ENCODE assay signal across 8 cellular contexts in genomic region chr19:42281175-42282035, GRCh38. TPM values are rescaled to one million over a fixed set of nuclear protein-coding genes. Genes with fewer than 3 reads are reported as not detected.
DNase-seq lines count a peak whose midpoint lies in the region; ATAC-seq, FAIRE-seq and TF ChIP-seq lines count a peak whose summit lies in the region.

No MANE protein-coding gene starts in this region.

- intact Hi-C loops in colonic mucosa (cut with DNase I): no loop called here
- intact Hi-C loops in HepG2 (cut with micrococcal nuclease; ENCODE audit: unreplicated experiment): loop anchor here (1.0 to 2.0 kb wide), 2 partner anchors 12 to 37 kb away; partner anchors contain the start of gene CIC

- DNase-seq in AG04450 (ENCODE audit: low read depth, low spot score): no peak
- peak; percentile 57 for DNase-seq in GM23338 (ENCODE audit: low spot score)
- DNase-seq in colonic mucosa: peak; percentile 62
- DNase-seq in HepG2 (ENCODE audit: low spot score): peak; percentile 76

- H2AFZ ChIP-seq in GM23338 (no peak overlapping the region), HepG2 (ENCODE audit: low read length) (no peak overlapping the region)

- peak overlapping the region; percentile 66 to 80 for H3K9ac ChIP-seq in colonic mucosa (ENCODE audit: low read depth in 2 of 2, low read length in 2 of 2)
- H3K9ac ChIP-seq in HepG2 (ENCODE audit: insufficient read depth, low read depth, low read length): peak overlapping the region; percentile 73
- H3K9ac ChIP-seq in stomach smooth muscle (ENCODE audit: low read length in 2 of 2): peak overlapping the region; percentile 58 to 66

- H3K27ac Mint-ChIP-seq in GM23338: peak overlapping the region; percentile 74

- TF ChIP-seq CTCF in AG04450 (IDR thresholded peaks at IDR 0.05; ENCODE audit: low read depth, low read length): peak; percentile 3; the same call in 1 of the 2 replicates
- no peak for TF ChIP-seq CTCF in GM23338 (conservative IDR thresholded peaks at IDR 0.05; ENCODE audit: low read depth in 2 of 2)
- no peak for TF ChIP-seq CTCF in colonic mucosa (IDR thresholded peaks at IDR 0.05)
- no peak; the same call in 1 of the 2 replicates for TF ChIP-seq CTCF in HepG2 (CRISPR knock-in tag; IDR thresholded peaks at IDR 0.05)

- in situ Hi-C loops in HepG2 (cut with HindIII; ENCODE audit: extremely low pct_ligation_motif_present, low pct_unique_long_range_greater_than_20kb): no loop called here

- peaks cover 23% of the 10 kb centered on the region for H3F3A ChIP-seq in GM23338 (replicated peaks; ENCODE audit: low read depth)

- TF ChIP-seq POLR2A in HepG2 (IDR thresholded peaks at IDR 0.05; ENCODE audit: insufficient read depth in 1 of 2, low read depth in 2 of 2, low read length in 2 of 2): 0 out of 4 replicates have a peak, but pooled peaks of 1 of the 2 experiments have one; percentile 19

- H3K9me3 Mint-ChIP-seq in GM23338: no peaks in the 10 kb centered on the region

- H4K20me1 ChIP-seq in GM23338 (replicated peaks; ENCODE audit: insufficient read depth) (0 out of 2 replicates have a peak, but pooled peaks cover 3% of the 10 kb centered on the region), HepG2 (ENCODE audit: insufficient read depth, low read length) (peaks cover 11% of the 10 kb centered on the region; the same call in 1 of the 2 replicates)

- no peaks in the 10 kb centered on the region; the same call in 2 of the 3 replicates for H3K36me3 Mint-ChIP-seq in GM23338 (ENCODE audit: low read depth)

- H3K4me1 Mint-ChIP-seq in GM23338: peaks cover 43% of the 10 kb centered on the region

- H3K4me2 ChIP-seq in GM23338 (peak overlapping the region; percentile 81), HepG2 (ENCODE audit: low read depth, low read length) (peak overlapping the region; percentile 86)

- H3K4me1 ChIP-seq in GM23338 (ENCODE audit: insufficient read depth): peaks cover 32% of the 10 kb centered on the region
- peaks cover 42% of the 10 kb centered on the region for H3K4me1 ChIP-seq in colonic mucosa
- peaks cover 69% of the 10 kb centered on the region for H3K4me1 ChIP-seq in HepG2 (ENCODE audit: insufficient read depth, low read length)
- peaks cover 82% of the 10 kb centered on the region for H3K4me1 ChIP-seq in stomach smooth muscle (ENCODE audit: control insufficient read depth, insufficient read depth, low read length)

- H3K27me3 ChIP-seq in AG04450 (ENCODE audit: control insufficient read depth, insufficient read depth, low read length) (no peaks in the 10 kb centered on the region), GM23338 (ENCODE audit: insufficient read depth) (no peaks in the 10 kb centered on the region), colonic mucosa (no peaks in the 10 kb centered on the region), HepG2 (ENCODE audit: control insufficient read depth in 1 of 2, insufficient read depth in 2 of 2, low read length in 2 of 2) (no peaks in the 10 kb centered on the region; a peak in 1 of 5 replicates), stomach smooth muscle (ENCODE audit: control insufficient read depth in 1 of 2, insufficient read depth in 2 of 2, low read length in 2 of 2) (no peaks in the 10 kb centered on the region)

- TF ChIP-seq EP300 in HepG2 (IDR thresholded peaks at IDR 0.05; ENCODE audit: low read depth in 2 of 2, low read length in 2 of 2) (peak in 1 of 2 experiments; percentile 16; a peak in 1 of 4 replicates), HepG2 (CRISPR knock-in tag; IDR thresholded peaks at IDR 0.05; ENCODE audit: borderline replicate concordance) (no peak)

- H3K9me3 ChIP-seq in AG04450 (ENCODE audit: control insufficient read depth, insufficient read depth, low read length): no peaks in the 10 kb centered on the region; the same call in 1 of the 2 replicates
- H3K9me3 ChIP-seq in colonic mucosa: no peaks in the 10 kb centered on the region
- H3K9me3 ChIP-seq in HepG2 (ENCODE audit: low read length): no peaks in the 10 kb centered on the region
- no peaks in the 10 kb centered on the region for H3K9me3 ChIP-seq in stomach smooth muscle (ENCODE audit: control insufficient read depth in 2 of 2, low read length in 2 of 2)

- H3K79me2 ChIP-seq in GM23338 (replicated peaks; ENCODE audit: insufficient read depth) (peaks cover 20% of the 10 kb centered on the region), HepG2 (ENCODE audit: insufficient read depth, low read length) (peaks cover 29% of the 10 kb centered on the region)

- H3K27me3 Mint-ChIP-seq in GM23338 (ENCODE audit: insufficient read depth, low read depth, poor library complexity): peaks cover 23% of the 10 kb centered on the region

- H3K27ac ChIP-seq in AG04450 (ENCODE audit: low read depth, low read length) (peak overlapping the region; percentile 82), GM23338 (ENCODE audit: low read depth) (no peak overlapping the region), colonic mucosa (peak overlapping the region; percentile 92), HepG2 (ENCODE audit: extremely low read length, insufficient read depth, low read length) (peak overlapping the region; percentile 70), stomach smooth muscle (ENCODE audit: low read length) (peak overlapping the region; percentile 88)

- POLR2A ChIA-PET in AG04450 (lab: Yijun Ruan, JAX): interaction anchor here (0.8 to 1.7 kb wide), 4 partner anchors 11 to 38 kb away, joined by 3 to 8 read pairs (median 4); no protein-coding TSS in a partner anchor
- POLR2A ChIA-PET in HepG2 (lab: Yijun Ruan, JAX): interaction anchor here (0.6 to 7.4 kb wide), 12 partner anchors 11 to 1531 kb away, joined by 3 to 117 read pairs (median 5); partner anchors contain the start of genes ACTMAP, CIC, ERF and GSK3A

- H3K9me2 ChIP-seq in GM23338 (ENCODE audit: insufficient read depth): no peaks in the 10 kb centered on the region

- no peak for TF ChIP-seq RAD21 in HepG2 (CRISPR knock-in tag; IDR thresholded peaks at IDR 0.05)

- peak; percentile 56 for FAIRE-seq in HepG2 (lab: Jason Lieb, UNC)

- H3K4me3 Mint-ChIP-seq in GM23338: peak overlapping the region; percentile 69

- WGBS in HepG2 (ENCODE audit: low lambda C conversion rate): 0% methylated on average over 7 of the region's 26 CpGs

- ATAC-seq in GM23338 (peak; percentile 18), HepG2 (peak; percentile 26), HG02763 (IDR thresholded peaks at IDR 0.05; ENCODE audit: unreplicated experiment) (no peak), GM21737 (IDR thresholded peaks at IDR 0.05; ENCODE audit: unreplicated experiment) (no peak)

- H3K4me3 ChIP-seq in AG04450 (ENCODE audit: low read depth, low read length): peak overlapping the region; percentile 75
- H3K4me3 ChIP-seq in GM23338: peak overlapping the region; percentile 96
- peak overlapping the region; percentile 73 for H3K4me3 ChIP-seq in colonic mucosa
- peak overlapping the region; percentile 49 to 83 (median 70) for H3K4me3 ChIP-seq in HepG2 (replicated peaks in 1 of 3; ENCODE audit: insufficient read depth in 1 of 3, low read depth in 2 of 3, low read length in 3 of 3)
- H3K4me3 ChIP-seq in stomach smooth muscle (ENCODE audit: low read length in 2 of 2): peak overlapping the region; percentile 55 to 89

- CTCF ChIA-PET in AG04450 (lab: Charles Lee): interaction anchor here (0.7 to 5.1 kb wide), 4 partner anchors 25 to 149 kb away, joined by 4 to 118 read pairs (median 9); partner anchors contain the start of genes ERF and GSK3A
- CTCF ChIA-PET in HepG2 (lab: Yijun Ruan, JAX; ENCODE audit: low intra/inter-chr PET ratio, low total read pairs): interaction anchor here (1.2 kb wide), 1 partner anchor 37 kb away, joined by 3 read pairs; no protein-coding TSS in a partner anchor

- H3K36me3 ChIP-seq in GM23338 (ENCODE audit: insufficient read depth): no peaks in the 10 kb centered on the region
- H3K36me3 ChIP-seq in colonic mucosa: no peaks in the 10 kb centered on the region
- no peaks in the 10 kb centered on the region; a peak in 2 of 5 replicates for H3K36me3 ChIP-seq in HepG2 (replicated peaks in 1 of 2; ENCODE audit: control insufficient read depth in 1 of 2, insufficient read depth in 2 of 2, low read length in 2 of 2)
- H3K36me3 ChIP-seq in stomach smooth muscle (ENCODE audit: control insufficient read depth in 2 of 2, insufficient read depth in 2 of 2, low read length in 2 of 2): no peaks in the 10 kb centered on the region

- BruUV-seq in HepG2 (replicated peaks; lab: Mats Ljungman, UMichigan): no TSS peak

RNA-seq across cellular contexts. Expression of gene CIC, which starts 12.4 kb away (rescaled TPM):
- polyA plus RNA-seq in AG04450 (2011; rRNA removed): 2.9 and 4.2 TPM in 2 replicates
- polyA minus RNA-seq in AG04450 (2011; rRNA and poly(A)+ RNA removed): 5.1 and 6.2 TPM in 2 replicates
- 31.8 and 42.0 TPM in 2 replicates for total RNA-seq in GM23338 (2014; rRNA removed; shearing (Covaris generic))
- 13.2 and 13.9 TPM in 2 replicates for polyA plus RNA-seq in GM23338 (2016; fragmentation: Nextera tagmentation; extraction: Ambion mirVana)
- 81.2 TPM for polyA plus RNA-seq in PFSK-1 (2012; ENCODE audit: insufficient read length, low read depth)
- 10 to 100 TPM; 47.8 to 54.6 TPM for total RNA-seq in colonic mucosa
- total RNA-seq in HepG2 (2016; rRNA removed; fragmentation: Illumina TruSeq; extraction: Trizol): 5.4 and 8.0 TPM in 2 replicates
- 1.5 and 1.8 TPM in 2 replicates for total RNA-seq in HepG2 (2016; cell fraction: cytosol; rRNA removed; fragmentation: Illumina TruSeq; extraction: Trizol; ENCODE audit: low read depth)
- 5.2 and 7.8 TPM in 2 replicates for total RNA-seq in HepG2 (2016; cell fraction: insoluble cytoplasmic fraction; rRNA removed; fragmentation: Illumina TruSeq; extraction: Trizol)
- total RNA-seq in HepG2 (2016; cell fraction: membrane; rRNA removed; fragmentation: Illumina TruSeq; extraction: Trizol): 4.6 and 4.9 TPM in 2 replicates
- 10.4 and 12.3 TPM in 2 replicates for total RNA-seq in HepG2 (2016; cell fraction: nucleus; rRNA removed; fragmentation: Illumina TruSeq; extraction: Trizol)
- 5.9 and 8.3 TPM in 2 replicates for polyA plus RNA-seq in HepG2 (2011; rRNA removed)
- polyA plus RNA-seq in HepG2 (2011; cell fraction: cytosol; rRNA removed): 3.3 and 5.6 TPM in 2 replicates
- 60.6 and 75.8 TPM in 2 replicates for polyA plus RNA-seq in HepG2 (2011; cell fraction: nucleus; rRNA removed)
- 17.6 and 25.1 TPM in 2 replicates for polyA plus RNA-seq in HepG2 (2012)
- polyA plus RNA-seq in HepG2 (2016; cell fraction: cytosol; fragmentation: Illumina TruSeq; extraction: Trizol; ENCODE audit: low read depth): 1.7 and 1.9 TPM in 2 replicates
- 10.1 and 16.9 TPM in 2 replicates for polyA plus RNA-seq in HepG2 (2016; cell fraction: insoluble cytoplasmic fraction; fragmentation: Illumina TruSeq; extraction: Trizol; ENCODE audit: low read depth)
- polyA plus RNA-seq in HepG2 (2016; cell fraction: membrane; fragmentation: Illumina TruSeq; extraction: Trizol; ENCODE audit: low read depth): 5.7 and 6.0 TPM in 2 replicates
- polyA plus RNA-seq in HepG2 (2016; cell fraction: nucleus; fragmentation: Illumina TruSeq; extraction: Trizol; ENCODE audit: insufficient read depth, low read depth): 61.0 and 65.4 TPM in 2 replicates
- 3.6 and 7.9 TPM in 2 replicates for polyA minus RNA-seq in HepG2 (2011; rRNA and poly(A)+ RNA removed; ENCODE audit: low replicate concordance)
- 9.1 and 10.8 TPM in 2 replicates for polyA minus RNA-seq in HepG2 (2011; cell fraction: cytosol; rRNA and poly(A)+ RNA removed)
- polyA minus RNA-seq in HepG2 (2011; cell fraction: nucleus; rRNA and poly(A)+ RNA removed): 14.7 and 15.5 TPM in 2 replicates

RNA-seq across cellular contexts. Expression of gene PRR19, which starts 20.5 kb away (rescaled TPM):
- polyA plus RNA-seq in AG04450 (2011; rRNA removed): 0.40 and 0.92 TPM in 2 replicates
- 0.43 and 0.74 TPM in 2 replicates for polyA minus RNA-seq in AG04450 (2011; rRNA and poly(A)+ RNA removed)
- total RNA-seq in GM23338 (2014; rRNA removed; shearing (Covaris generic)): 3.6 and 8.1 TPM in 2 replicates
- 4.1 and 5.6 TPM in 2 replicates for polyA plus RNA-seq in GM23338 (2016; fragmentation: Nextera tagmentation; extraction: Ambion mirVana)
- polyA plus RNA-seq in PFSK-1 (2012; ENCODE audit: insufficient read length, low read depth): 5.3 TPM
- total RNA-seq in colonic mucosa: 1 to 10 TPM in 1 of 2 donors, under 1 TPM in 1; 0.32 to 1.0 TPM
- total RNA-seq in HepG2 (2016; rRNA removed; fragmentation: Illumina TruSeq; extraction: Trizol): 0.33 and 0.38 TPM in 2 replicates
- not detected in 2 replicates for total RNA-seq in HepG2 (2016; cell fraction: cytosol; rRNA removed; fragmentation: Illumina TruSeq; extraction: Trizol; ENCODE audit: low read depth)
- 0.28 and 0.43 TPM in 2 replicates for total RNA-seq in HepG2 (2016; cell fraction: insoluble cytoplasmic fraction; rRNA removed; fragmentation: Illumina TruSeq; extraction: Trizol)
- 0.14 and 0.43 TPM in 2 replicates for total RNA-seq in HepG2 (2016; cell fraction: membrane; rRNA removed; fragmentation: Illumina TruSeq; extraction: Trizol)
- total RNA-seq in HepG2 (2016; cell fraction: nucleus; rRNA removed; fragmentation: Illumina TruSeq; extraction: Trizol): 0.50 TPM in 1 of 2 replicates, not detected in the other
- polyA plus RNA-seq in HepG2 (2011; rRNA removed): 0.21 and 0.26 TPM in 2 replicates
- polyA plus RNA-seq in HepG2 (2011; cell fraction: cytosol; rRNA removed): 0.23 and 0.34 TPM in 2 replicates
- 0.43 and 0.80 TPM in 2 replicates for polyA plus RNA-seq in HepG2 (2011; cell fraction: nucleus; rRNA removed)
- polyA plus RNA-seq in HepG2 (2012): 0.51 TPM in 1 of 2 replicates, not detected in the other
- polyA plus RNA-seq in HepG2 (2016; cell fraction: cytosol; fragmentation: Illumina TruSeq; extraction: Trizol; ENCODE audit: low read depth): 0.21 and 0.22 TPM in 2 replicates
- 0.69 and 0.88 TPM in 2 replicates for polyA plus RNA-seq in HepG2 (2016; cell fraction: insoluble cytoplasmic fraction; fragmentation: Illumina TruSeq; extraction: Trizol; ENCODE audit: low read depth)
- polyA plus RNA-seq in HepG2 (2016; cell fraction: membrane; fragmentation: Illumina TruSeq; extraction: Trizol; ENCODE audit: low read depth): 0.19 and 0.38 TPM in 2 replicates
- 0.57 and 1.5 TPM in 2 replicates for polyA plus RNA-seq in HepG2 (2016; cell fraction: nucleus; fragmentation: Illumina TruSeq; extraction: Trizol; ENCODE audit: insufficient read depth, low read depth)
- polyA minus RNA-seq in HepG2 (2011; rRNA and poly(A)+ RNA removed; ENCODE audit: low replicate concordance): 0.94 and 1.4 TPM in 2 replicates
- 0.88 TPM in 1 of 2 replicates, not detected in the other for polyA minus RNA-seq in HepG2 (2011; cell fraction: cytosol; rRNA and poly(A)+ RNA removed)
- polyA minus RNA-seq in HepG2 (2011; cell fraction: nucleus; rRNA and poly(A)+ RNA removed): 0.25 TPM in 1 of 2 replicates, not detected in the other

RNA-seq across cellular contexts. Expression of gene PAFAH1B3, which starts 21.0 kb away (rescaled TPM):
- polyA plus RNA-seq in AG04450 (2011; rRNA removed): 34.7 and 38.0 TPM in 2 replicates
- polyA minus RNA-seq in AG04450 (2011; rRNA and poly(A)+ RNA removed): 67.8 and 83.0 TPM in 2 replicates
- 139 and 162 TPM in 2 replicates for total RNA-seq in GM23338 (2014; rRNA removed; shearing (Covaris generic))
- 195 and 197 TPM in 2 replicates for polyA plus RNA-seq in GM23338 (2016; fragmentation: Nextera tagmentation; extraction: Ambion mirVana)
- 409 TPM for polyA plus RNA-seq in PFSK-1 (2012; ENCODE audit: insufficient read length, low read depth)
- 10 to 100 TPM; 42.5 to 53.0 TPM for total RNA-seq in colonic mucosa
- total RNA-seq in HepG2 (2016; rRNA removed; fragmentation: Illumina TruSeq; extraction: Trizol): 58.0 and 58.6 TPM in 2 replicates
- total RNA-seq in HepG2 (2016; cell fraction: cytosol; rRNA removed; fragmentation: Illumina TruSeq; extraction: Trizol; ENCODE audit: low read depth): 50.5 and 73.0 TPM in 2 replicates
- total RNA-seq in HepG2 (2016; cell fraction: insoluble cytoplasmic fraction; rRNA removed; fragmentation: Illumina TruSeq; extraction: Trizol): 61.4 and 62.4 TPM in 2 replicates
- total RNA-seq in HepG2 (2016; cell fraction: membrane; rRNA removed; fragmentation: Illumina TruSeq; extraction: Trizol): 53.6 and 73.9 TPM in 2 replicates
- 23.8 and 27.3 TPM in 2 replicates for total RNA-seq in HepG2 (2016; cell fraction: nucleus; rRNA removed; fragmentation: Illumina TruSeq; extraction: Trizol)
- 27.4 and 31.2 TPM in 2 replicates for polyA plus RNA-seq in HepG2 (2011; rRNA removed)
- 38.9 and 49.7 TPM in 2 replicates for polyA plus RNA-seq in HepG2 (2011; cell fraction: cytosol; rRNA removed)
- 31.1 and 32.3 TPM in 2 replicates for polyA plus RNA-seq in HepG2 (2011; cell fraction: nucleus; rRNA removed)
- polyA plus RNA-seq in HepG2 (2012): 21.3 and 29.1 TPM in 2 replicates
- polyA plus RNA-seq in HepG2 (2016; cell fraction: cytosol; fragmentation: Illumina TruSeq; extraction: Trizol; ENCODE audit: low read depth): 59.5 and 77.2 TPM in 2 replicates
- 57.4 and 72.9 TPM in 2 replicates for polyA plus RNA-seq in HepG2 (2016; cell fraction: insoluble cytoplasmic fraction; fragmentation: Illumina TruSeq; extraction: Trizol; ENCODE audit: low read depth)
- polyA plus RNA-seq in HepG2 (2016; cell fraction: membrane; fragmentation: Illumina TruSeq; extraction: Trizol; ENCODE audit: low read depth): 53.3 and 66.7 TPM in 2 replicates
- 41.3 and 41.9 TPM in 2 replicates for polyA plus RNA-seq in HepG2 (2016; cell fraction: nucleus; fragmentation: Illumina TruSeq; extraction: Trizol; ENCODE audit: insufficient read depth, low read depth)
- polyA minus RNA-seq in HepG2 (2011; rRNA and poly(A)+ RNA removed; ENCODE audit: low replicate concordance): 27.9 and 60.4 TPM in 2 replicates
- 16.4 and 20.1 TPM in 2 replicates for polyA minus RNA-seq in HepG2 (2011; cell fraction: cytosol; rRNA and poly(A)+ RNA removed)
- 7.9 and 8.8 TPM in 2 replicates for polyA minus RNA-seq in HepG2 (2011; cell fraction: nucleus; rRNA and poly(A)+ RNA removed)

RNA-seq across cellular contexts. Expression of gene ERF, which starts 26.5 kb away (rescaled TPM):
- polyA plus RNA-seq in AG04450 (2011; rRNA removed) (29.4 and 31.1 TPM in 2 replicates), GM23338 (2016; fragmentation: Nextera tagmentation; extraction: Ambion mirVana) (29.4 and 30.4 TPM in 2 replicates), HepG2 (2011; rRNA removed) (62.5 and 69.9 TPM in 2 replicates)
- polyA minus RNA-seq in AG04450 (2011; rRNA and poly(A)+ RNA removed): 45.7 and 49.3 TPM in 2 replicates
- total RNA-seq in GM23338 (2014; rRNA removed; shearing (Covaris generic)): 49.0 and 49.4 TPM in 2 replicates
- polyA plus RNA-seq in PFSK-1 (2012; ENCODE audit: insufficient read length, low read depth): 157 TPM
- total RNA-seq in colonic mucosa (10 to 100 TPM; 46.7 to 57.3 TPM), HepG2 (2016; rRNA removed; fragmentation: Illumina TruSeq; extraction: Trizol) (43.2 and 67.1 TPM in 2 replicates)
- 54.9 and 66.8 TPM in 2 replicates for total RNA-seq in HepG2 (2016; cell fraction: cytosol; rRNA removed; fragmentation: Illumina TruSeq; extraction: Trizol; ENCODE audit: low read depth)
- total RNA-seq in HepG2 (2016; cell fraction: insoluble cytoplasmic fraction; rRNA removed; fragmentation: Illumina TruSeq; extraction: Trizol): 35.3 and 68.2 TPM in 2 replicates
- total RNA-seq in HepG2 (2016; cell fraction: membrane; rRNA removed; fragmentation: Illumina TruSeq; extraction: Trizol): 104 and 115 TPM in 2 replicates
- 31.2 and 38.3 TPM in 2 replicates for total RNA-seq in HepG2 (2016; cell fraction: nucleus; rRNA removed; fragmentation: Illumina TruSeq; extraction: Trizol)
- polyA plus RNA-seq in HepG2 (2011; cell fraction: cytosol; rRNA removed): 36.9 and 45.9 TPM in 2 replicates
- polyA plus RNA-seq in HepG2 (2011; cell fraction: nucleus; rRNA removed): 109 and 170 TPM in 2 replicates
- polyA plus RNA-seq in HepG2 (2012): 38.4 and 44.3 TPM in 2 replicates
- polyA plus RNA-seq in HepG2 (2016; cell fraction: cytosol; fragmentation: Illumina TruSeq; extraction: Trizol; ENCODE audit: low read depth): 30.4 TPM in 2 replicates
- 56.4 and 79.4 TPM in 2 replicates for polyA plus RNA-seq in HepG2 (2016; cell fraction: insoluble cytoplasmic fraction; fragmentation: Illumina TruSeq; extraction: Trizol; ENCODE audit: low read depth)
- 55.2 and 69.1 TPM in 2 replicates for polyA plus RNA-seq in HepG2 (2016; cell fraction: membrane; fragmentation: Illumina TruSeq; extraction: Trizol; ENCODE audit: low read depth)
- 77.4 and 89.7 TPM in 2 replicates for polyA plus RNA-seq in HepG2 (2016; cell fraction: nucleus; fragmentation: Illumina TruSeq; extraction: Trizol; ENCODE audit: insufficient read depth, low read depth)
- polyA minus RNA-seq in HepG2 (2011; rRNA and poly(A)+ RNA removed; ENCODE audit: low replicate concordance): 39.2 and 85.5 TPM in 2 replicates
- polyA minus RNA-seq in HepG2 (2011; cell fraction: cytosol; rRNA and poly(A)+ RNA removed): 38.3 and 50.2 TPM in 2 replicates
- 40.9 and 56.5 TPM in 2 replicates for polyA minus RNA-seq in HepG2 (2011; cell fraction: nucleus; rRNA and poly(A)+ RNA removed)

RNA-seq across cellular contexts. Expression of gene TMEM145, which starts 31.7 kb away (rescaled TPM):
- polyA plus RNA-seq in AG04450 (2011; rRNA removed) (not detected in 2 replicates), GM23338 (2016; fragmentation: Nextera tagmentation; extraction: Ambion mirVana) (1.9 and 2.3 TPM in 2 replicates), HepG2 (2011; rRNA removed) (5.1 and 5.5 TPM in 2 replicates)
- not detected in 2 replicates for polyA minus RNA-seq in AG04450 (2011; rRNA and poly(A)+ RNA removed)
- 1.3 and 5.4 TPM in 2 replicates for total RNA-seq in GM23338 (2014; rRNA removed; shearing (Covaris generic))
- polyA plus RNA-seq in PFSK-1 (2012; ENCODE audit: insufficient read length, low read depth): 22.1 TPM
- total RNA-seq in colonic mucosa (under 1 TPM; 0.24 to 0.94 TPM), HepG2 (2016; rRNA removed; fragmentation: Illumina TruSeq; extraction: Trizol) (0.07 TPM in 1 of 2 replicates, not detected in the other)
- total RNA-seq in HepG2 (2016; cell fraction: cytosol; rRNA removed; fragmentation: Illumina TruSeq; extraction: Trizol; ENCODE audit: low read depth): not detected in 2 replicates
- total RNA-seq in HepG2 (2016; cell fraction: insoluble cytoplasmic fraction; rRNA removed; fragmentation: Illumina TruSeq; extraction: Trizol): 0.13 and 0.15 TPM in 2 replicates
- total RNA-seq in HepG2 (2016; cell fraction: membrane; rRNA removed; fragmentation: Illumina TruSeq; extraction: Trizol): not detected in 2 replicates
- 0.88 and 1.9 TPM in 2 replicates for total RNA-seq in HepG2 (2016; cell fraction: nucleus; rRNA removed; fragmentation: Illumina TruSeq; extraction: Trizol)
- 2.0 and 2.3 TPM in 2 replicates for polyA plus RNA-seq in HepG2 (2011; cell fraction: cytosol; rRNA removed)
- 39.2 and 50.9 TPM in 2 replicates for polyA plus RNA-seq in HepG2 (2011; cell fraction: nucleus; rRNA removed)
- 2.9 and 6.2 TPM in 2 replicates for polyA plus RNA-seq in HepG2 (2012)
- 0.26 TPM in 1 of 2 replicates, not detected in the other for polyA plus RNA-seq in HepG2 (2016; cell fraction: cytosol; fragmentation: Illumina TruSeq; extraction: Trizol; ENCODE audit: low read depth)
- 0.57 and 0.73 TPM in 2 replicates for polyA plus RNA-seq in HepG2 (2016; cell fraction: insoluble cytoplasmic fraction; fragmentation: Illumina TruSeq; extraction: Trizol; ENCODE audit: low read depth)
- 0.17 and 0.27 TPM in 2 replicates for polyA plus RNA-seq in HepG2 (2016; cell fraction: membrane; fragmentation: Illumina TruSeq; extraction: Trizol; ENCODE audit: low read depth)
- 1.7 and 2.8 TPM in 2 replicates for polyA plus RNA-seq in HepG2 (2016; cell fraction: nucleus; fragmentation: Illumina TruSeq; extraction: Trizol; ENCODE audit: insufficient read depth, low read depth)
- 0.44 and 14.7 TPM in 2 replicates for polyA minus RNA-seq in HepG2 (2011; rRNA and poly(A)+ RNA removed; ENCODE audit: low replicate concordance)
- polyA minus RNA-seq in HepG2 (2011; cell fraction: cytosol; rRNA and poly(A)+ RNA removed): 1.3 and 4.2 TPM in 2 replicates
- polyA minus RNA-seq in HepG2 (2011; cell fraction: nucleus; rRNA and poly(A)+ RNA removed): 16.7 and 20.3 TPM in 2 replicates

Comparison
In these comparisons a context has a peak if more than half of its experiments do, and no peak if none do; other contexts are left out.
1. ATAC-seq: peak in GM23338 (single experiment) and HepG2 (single experiment); none in HG02763 (single experiment) and GM21737 (single experiment).
2. Peak in every context shown above with its lines, with median percentiles within 50 percentile points of each other: H3K4me3 ChIP-seq and H3K9ac ChIP-seq.